ENCODE assay signal across 4 cellular contexts in the genomic region with DNA sequence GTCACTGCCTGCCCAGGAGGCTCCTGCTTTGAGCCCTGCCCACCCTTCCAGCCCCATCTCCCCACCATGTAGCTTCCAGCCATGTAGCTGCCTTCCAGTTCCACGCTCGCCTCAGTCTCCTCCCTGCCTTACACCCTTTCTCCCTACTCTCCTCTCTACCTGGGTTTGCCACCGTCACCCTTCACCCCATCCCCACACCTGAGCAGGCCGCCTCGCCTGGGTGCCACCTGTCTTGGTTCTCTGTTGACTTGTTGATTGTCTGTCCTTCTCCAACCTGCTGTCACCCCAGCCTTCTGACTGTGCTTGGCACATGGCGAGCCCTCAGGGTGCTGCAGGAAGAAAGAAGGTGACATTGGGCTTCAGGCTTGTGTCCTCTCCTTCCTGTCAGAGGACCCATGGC. TPM values are rescaled to one million over a fixed set of nuclear protein-coding genes. Genes with fewer than 3 reads are reported as not detected.
"Had no signal": no experiment of that assay in that cellular context is flagged by ENCODE, and none has a peak within 500 bp of the region (broad histone marks: within the 10 kb centered on the region; RNA-seq: fewer than 3 reads in every experiment).

No MANE protein-coding gene starts in this region.

RNA-seq across cellular contexts. Expression of a gene that starts 3.7 kb away (rescaled TPM):
- total RNA-seq: M059J, Peyer's patch, Right ventricle myocardium superior, SJSA1 had no signal
